Comparison of ENCODE assay signal across 19 cellular contexts in the genomic region with DNA sequence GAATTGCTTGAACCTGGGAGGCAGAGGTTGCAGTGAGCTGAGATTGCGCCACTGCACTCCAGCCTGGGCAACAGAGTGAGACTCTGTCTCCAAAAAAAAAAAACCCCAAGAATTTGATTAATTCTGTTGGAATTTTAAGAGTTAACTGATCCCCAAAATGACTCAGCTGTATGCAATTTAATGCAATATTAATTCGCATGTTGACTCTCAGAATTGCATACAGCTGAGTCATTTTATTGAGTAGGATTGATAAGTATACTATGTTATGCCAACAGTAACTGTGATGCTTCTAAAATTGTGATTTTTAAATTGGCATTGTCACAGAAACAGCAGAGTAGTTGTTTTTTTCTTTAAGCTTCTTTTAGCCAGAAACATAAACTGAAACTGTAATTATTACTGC. TPM values are rescaled to one million over a fixed set of nuclear protein-coding genes. Genes with fewer than 3 reads are reported as not detected.
DNase-seq lines count a peak whose midpoint lies in the region; ATAC-seq and TF ChIP-seq lines count a peak whose summit lies in the region.
"Had no signal": no experiment of that assay in that cellular context is flagged by ENCODE, and none has a peak within 500 bp of the region (broad histone marks: within the 10 kb centered on the region; RNA-seq: fewer than 3 reads in every experiment).

No MANE protein-coding gene starts in this region.

- peak overlapping the region; percentile 59 for H3K27ac ChIP-seq in PC-9
- H3K27ac ChIP-seq: pancreas had no signal

- 0 out of 2 replicates have a peak, but pooled peaks cover 3% of the 10 kb centered on the region for H3K79me2 ChIP-seq in PC-9 (ENCODE audit: low read depth)

- H3K4me3 ChIP-seq in PC-9: no peak overlapping the region
- H3K4me3 ChIP-seq in cardiac fibroblast (replicated peaks in 1 of 2; ENCODE audit: low read depth in 2 of 2, low read length in 2 of 2): no peak overlapping the region
- H3K4me3 ChIP-seq: HAP-1, pancreas had no signal

- H3K36me3 ChIP-seq in PC-9 (ENCODE audit: low read depth): peaks cover 37% of the 10 kb centered on the region; the same call in 1 of the 2 replicates

- H2AFZ ChIP-seq in PC-9: no peak overlapping the region

- H3K27me3 ChIP-seq in PC-9 (ENCODE audit: insufficient read depth, low read depth): no peaks in the 10 kb centered on the region
- H3K27me3 ChIP-seq: pancreas had no signal

- POLR2A ChIA-PET in PC-9 (lab: Charles Lee; ENCODE audit: unreplicated experiment): no interaction called here

- DNase-seq in EH (ENCODE audit: low read depth): peak; percentile 72
- DNase-seq in PC-9: peak in 1 of 2 experiments; percentile 89
- peak; percentile 29 to 60 for DNase-seq in cardiac fibroblast (ENCODE audit: low read depth in 2 of 2)
- peak; percentile 58 for DNase-seq in kidney tubule cell (ENCODE audit: low spot score)
- no peak for DNase-seq in DMS79 (lab: John Stamatoyannopoulos, UW)
- no peak for DNase-seq in hippocampal formation (lab: John Stamatoyannopoulos, UW)
- no peak for DNase-seq in SKM-1 treated with dmso at 0.1 percent for 144 hours (lab: John Stamatoyannopoulos, UW; ENCODE audit: unreplicated experiment)
- DNase-seq: activated CD4-positive, alpha-beta T cell treated with anti-CD3 and anti-CD28 coated beads for 1 hour; activated CD8-positive, alpha-beta memory T cell treated with anti-CD3 and anti-CD28 coated beads, Interleukin-2, amount 50 U/mL, for 4 hours; activated naive CD4-positive, alpha-beta T cell treated with anti-CD3 and anti-CD28 coated beads, Interleukin-2, amount 10 ng/mL, durations not matched to agents 7 days and 5 days; central memory CD4-positive, alpha-beta T cell; DMS53; effector memory CD8-positive, alpha-beta T cell; KBM-7; NCI-H1417 treated with DMSO at 0.1 percent for 48 hours; pancreas; stimulated activated naive CD8-positive, alpha-beta T cell treated with anti-CD3 and anti-CD28 coated beads, Interleukin-15, Interleukin-2, amounts not matched to agents 100 U/mL and 50 U/mL, for 24 hours had no signal

- H3K4me1 ChIP-seq in PC-9 (replicated peaks; ENCODE audit: insufficient read depth): peaks cover 19% of the 10 kb centered on the region
- H3K4me1 ChIP-seq: HAP-1, pancreas had no signal

- H4K20me1 ChIP-seq in PC-9 (ENCODE audit: insufficient read depth): no peaks in the 10 kb centered on the region

- H3K4me2 ChIP-seq in PC-9: peak overlapping the region; percentile 29; the same call in 1 of the 2 replicates

- H3K9me3 ChIP-seq in PC-9 (ENCODE audit: insufficient read depth, low read depth): no peaks in the 10 kb centered on the region
- H3K9me3 ChIP-seq: HAP-1, pancreas had no signal

- peaks cover 29% of the 10 kb centered on the region for H3F3A ChIP-seq in PC-9 (ENCODE audit: insufficient read depth, low read depth)

- CTCF ChIA-PET in PC-9 (lab: Charles Lee): interaction anchor here (0.6 to 0.8 kb wide), 2 partner anchors 88 to 289 kb away, joined by 3 to 5 read pairs; no protein-coding TSS in a partner anchor

- no peaks in the 10 kb centered on the region for H3K9me2 ChIP-seq in PC-9 (ENCODE audit: insufficient read depth)

- TF ChIP-seq CTCF in PC-9 (conservative IDR thresholded peaks at IDR 0.05) (no peak), cardiac fibroblast (IDR thresholded peaks at IDR 0.05; ENCODE audit: low read depth, low read length) (no peak)

- no TSS peak for BruUV-seq in PC-9 (replicated peaks; lab: Mats Ljungman, UMichigan)

- intact Hi-C loops in PC-9 (cut with micrococcal nuclease; ENCODE audit: unreplicated experiment): no loop called here

- ATAC-seq in GM18502 (IDR thresholded peaks at IDR 0.05; ENCODE audit: poor library complexity, unreplicated experiment): no peak
- ATAC-seq: effector memory CD8-positive, alpha-beta T cell; pancreas; stimulated activated naive CD8-positive, alpha-beta T cell treated with anti-CD3 and anti-CD28 coated beads, Interleukin-15, Interleukin-2, amounts not matched to agents 100 U/mL and 50 U/mL, for 24 hours had no signal

RNA-seq across cellular contexts. Expression of gene MSH2, which starts 19.6 kb away (rescaled TPM):
- 41.7 and 54.2 TPM in 2 replicates for total RNA-seq in PC-9 (2021)

RNA-seq across cellular contexts. Expression of gene EPCAM, which starts 53.4 kb away (rescaled TPM):
- 303 and 334 TPM in 2 replicates for total RNA-seq in PC-9 (2021)

Comparison
In these comparisons a context has a peak if more than half of its experiments do, and no peak if none do; other contexts are left out.
1. DNase-seq: peak in EH (single experiment), cardiac fibroblast (2 of 2) and kidney tubule cell (single experiment); none in DMS79 (single experiment), hippocampal formation (0 of 2) and SKM-1 treated with dmso at 0.1 percent for 144 hours (single experiment).